8 cellular contexts compared by ENCODE assay signal in genomic region chr15:44728232-44728575, GRCh38. TPM values are rescaled to one million over a fixed set of nuclear protein-coding genes. Genes with fewer than 3 reads are reported as not detected.
DNase-seq lines count a peak whose midpoint lies in the region; ATAC-seq and TF ChIP-seq lines count a peak whose summit lies in the region.
"Not testable (repeated sequence)": the region's sequence is repeated elsewhere in the genome, so short reads cannot be mapped to it uniquely, and the experiment has no call there.

No MANE protein-coding gene starts in this region.

- H3K36me3 ChIP-seq in ACC112 (ENCODE audit: insufficient read depth, low read length) (peaks cover 11% of the 10 kb centered on the region), left ventricle myocardium inferior (peaks cover 12% of the 10 kb centered on the region), muscle layer of duodenum (ENCODE audit: control insufficient read depth in 1 of 2, insufficient read depth in 2 of 2, low read length in 2 of 2) (peaks cover 9 to 11% of the 10 kb centered on the region in 2 donors)
- not testable (repeated sequence) for H3K36me3 ChIP-seq in PC-3 (ENCODE audit: low read depth, low read length); colonic mucosa

- peak overlapping the region; percentile 97 for H3K27ac Mint-ChIP-seq in activated T-helper 17 cell treated with anti-CD3 and anti-CD28 coated beads, Interleukin-2, amount 50 U/mL, for 72 hours

- ATAC-seq in PC-3; activated T-helper 17 cell treated with anti-CD3 and anti-CD28 coated beads, Interleukin-2, amount 50 U/mL, for 72 hours (replicated peaks): not testable (repeated sequence)

- H3K4me3 ChIP-seq in ACC112 (ENCODE audit: low read depth, low read length) (peak overlapping the region; percentile 83), PC-3 (ENCODE audit: low read length) (peak overlapping the region; percentile 82), left ventricle myocardium inferior (peak overlapping the region; percentile 79), muscle layer of duodenum (ENCODE audit: low read depth in 1 of 2, low read length in 2 of 2) (peak overlapping the region; percentile 87 to 91), skin epidermis (peak overlapping the region in 6 of 7 experiments; percentile 64 to 83 (median 76))
- H3K4me3 ChIP-seq in colonic mucosa: not testable (repeated sequence)

- not testable (repeated sequence) for H3K27me3 ChIP-seq in ACC112 (ENCODE audit: insufficient read depth, low read length); PC-3 (ENCODE audit: low read length); colonic mucosa; left ventricle myocardium inferior (ENCODE audit: low read depth); muscle layer of duodenum (ENCODE audit: low read depth, low read length)

- H2AFZ ChIP-seq in ACC112 (ENCODE audit: low read length, unreplicated experiment): not testable (repeated sequence)
- peak overlapping the region; percentile 90 for H2AFZ ChIP-seq in PC-3 (ENCODE audit: low read length)

- peaks cover 29% of the 10 kb centered on the region for H3K4me1 Mint-ChIP-seq in activated T-helper 17 cell treated with anti-CD3 and anti-CD28 coated beads, Interleukin-2, amount 50 U/mL, for 72 hours

- TF ChIP-seq CTCF in PC-3 (conservative IDR thresholded peaks at IDR 0.05; ENCODE audit: low read depth, low read length); colonic mucosa (IDR thresholded peaks at IDR 0.05); left ventricle myocardium inferior (IDR thresholded peaks at IDR 0.05; ENCODE audit: borderline replicate concordance): not testable (repeated sequence)

- TF ChIP-seq POLR2A in GM18951 (IDR thresholded peaks at IDR 0.05; ENCODE audit: extremely low read depth, insufficient read depth, insufficient read length): peak; percentile 55

- peak overlapping the region; percentile 98 for H3K4me3 Mint-ChIP-seq in activated T-helper 17 cell treated with anti-CD3 and anti-CD28 coated beads, Interleukin-2, amount 50 U/mL, for 72 hours

- intact Hi-C loops in PC-3 (cut with micrococcal nuclease) (loop anchor here (2.0 kb wide), 1 partner anchor 65 kb away; the partner anchor contains the start of gene SPG11), colonic mucosa (cut with DNase I) (loop anchor here (1.0 kb wide), 1 partner anchor 16 kb away; no protein-coding TSS in a partner anchor)
- intact Hi-C loops in left ventricle myocardium inferior (cut with micrococcal nuclease): not testable (repeated sequence)

- DNase-seq in PC-3, colonic mucosa, left ventricle myocardium inferior: not testable (repeated sequence)

- H3F3A ChIP-seq in PC-3 (ENCODE audit: low read length, unreplicated experiment): peaks cover 18% of the 10 kb centered on the region

- H3K27ac ChIP-seq in ACC112 (ENCODE audit: low read depth, low read length) (peak overlapping the region; percentile 88), PC-3 (ENCODE audit: low read length) (peak overlapping the region; percentile 89), colonic mucosa (peak overlapping the region; percentile 95), left ventricle myocardium inferior (replicated peaks) (peak overlapping the region; percentile 99), muscle layer of duodenum (ENCODE audit: low read length) (peak overlapping the region; percentile 99), skin epidermis (peak overlapping the region; percentile 23 to 99 (median 97))

- not testable (repeated sequence) for H3K9me3 ChIP-seq in PC-3 (ENCODE audit: low read length); colonic mucosa; left ventricle myocardium inferior (replicated peaks); muscle layer of duodenum (ENCODE audit: control insufficient read depth in 1 of 2, low read length in 2 of 2)

- H3K9me2 ChIP-seq in PC-3 (replicated peaks; ENCODE audit: low read length): not testable (repeated sequence)

- H3K4me2 ChIP-seq in PC-3 (ENCODE audit: low read length): peak overlapping the region; percentile 91

- not testable (repeated sequence) for H3K27me3 Mint-ChIP-seq in activated T-helper 17 cell treated with anti-CD3 and anti-CD28 coated beads, Interleukin-2, amount 50 U/mL, for 72 hours

- H4K20me1 ChIP-seq in PC-3 (ENCODE audit: low read length): not testable (repeated sequence)

- H3K9ac ChIP-seq in PC-3 (ENCODE audit: low read length): peak overlapping the region; percentile 89
- peak overlapping the region in 1 of 2 donors; percentile 98 for H3K9ac ChIP-seq in colonic mucosa (ENCODE audit: low read depth in 2 of 2, low read length in 2 of 2)

- in situ Hi-C loops in GM18951 (cut with MboI; ENCODE audit: low sequenced_read_pairs, unreplicated experiment): not testable (repeated sequence)

- H3K4me1 ChIP-seq in ACC112 (ENCODE audit: control insufficient read depth, insufficient read depth, low read length, unreplicated experiment): peaks cover 33% of the 10 kb centered on the region
- H3K4me1 ChIP-seq in PC-3 (ENCODE audit: insufficient read depth, low read length): peaks cover 34% of the 10 kb centered on the region
- peaks cover 20% of the 10 kb centered on the region for H3K4me1 ChIP-seq in colonic mucosa
- peaks cover 65% of the 10 kb centered on the region for H3K4me1 ChIP-seq in left ventricle myocardium inferior
- peaks cover 9 to 18% of the 10 kb centered on the region in 2 donors for H3K4me1 ChIP-seq in muscle layer of duodenum (ENCODE audit: control insufficient read depth in 1 of 2, insufficient read depth in 2 of 2, low read length in 2 of 2)

- peaks cover 29% of the 10 kb centered on the region for H3K79me2 ChIP-seq in ACC112 (ENCODE audit: control insufficient read depth, insufficient read depth, low read length, unreplicated experiment)
- peaks cover 15% of the 10 kb centered on the region for H3K79me2 ChIP-seq in PC-3 (ENCODE audit: low read length)

- CTCF ChIA-PET in PC-3 (lab: Charles Lee): interaction anchor here (0.6 to 2.1 kb wide), 6 partner anchors 10 to 1641 kb away, joined by 3 to 30 read pairs (median 6); partner anchors contain the start of genes EIF3J and SPG11

- peaks cover 79% of the 10 kb centered on the region for H3K36me3 Mint-ChIP-seq in activated T-helper 17 cell treated with anti-CD3 and anti-CD28 coated beads, Interleukin-2, amount 50 U/mL, for 72 hours (ENCODE audit: low read depth)

- not testable (repeated sequence) for H3K9me3 Mint-ChIP-seq in activated T-helper 17 cell treated with anti-CD3 and anti-CD28 coated beads, Interleukin-2, amount 50 U/mL, for 72 hours

- BruUV-seq in PC-3 (replicated peaks; lab: Mats Ljungman, UMichigan): TSS peak; percentile 80

- POLR2A ChIA-PET in PC-3 (lab: Charles Lee; ENCODE audit: unreplicated experiment): interaction anchor here (0.6 to 2.3 kb wide), 3 partner anchors 10 to 66 kb away, joined by 3 to 28 read pairs (median 9); partner anchors contain the start of genes B2M and PATL2

RNA-seq across cellular contexts. Expression of gene TRIM69, which starts 8.1 kb away (rescaled TPM):
- total RNA-seq in PC-3 (2014; rRNA removed) (8.2 and 10.8 TPM in 2 replicates), colonic mucosa (10 to 100 TPM; 17.1 to 23.3 TPM), left ventricle myocardium inferior (57.6 TPM)
- 100 to 1,000 TPM in 1 of 2 donors, 10 to 100 TPM in 1; 40.3 to 100 TPM for total RNA-seq in activated T-helper 17 cell treated with anti-CD3 and anti-CD28 coated beads, Interleukin-2, amount 50 U/mL, for 72 hours

RNA-seq across cellular contexts. Expression of gene B2M, which starts 16.9 kb away (rescaled TPM):
- total RNA-seq in PC-3 (2014; rRNA removed) (476 and 608 TPM in 2 replicates), colonic mucosa (1,000 to 10,000 TPM; 1,783 to 5,339 TPM), left ventricle myocardium inferior (1,128 TPM)
- total RNA-seq in activated T-helper 17 cell treated with anti-CD3 and anti-CD28 coated beads, Interleukin-2, amount 50 U/mL, for 72 hours: 1,000 to 10,000 TPM; 4,659 to 6,253 TPM

RNA-seq across cellular contexts. Expression of gene PATL2, which starts 17.1 kb away (rescaled TPM):
- total RNA-seq in PC-3 (2014; rRNA removed) (0.15 TPM in 1 of 2 replicates, not detected in the other), colonic mucosa (1 to 10 TPM; 1.2 to 2.6 TPM), left ventricle myocardium inferior (3.7 TPM)
- 10 to 100 TPM in 1 of 2 donors, 1 to 10 TPM in 1; 7.9 to 38.5 TPM for total RNA-seq in activated T-helper 17 cell treated with anti-CD3 and anti-CD28 coated beads, Interleukin-2, amount 50 U/mL, for 72 hours
